In genomic region chr6:161171207-161171606, GRCh38 we compare ENCODE assay signal across 22 cellular contexts.
"Had no signal": no experiment of that assay in that cellular context is flagged by ENCODE, and none has a peak within 500 bp of the region (broad histone marks: within the 10 kb centered on the region; RNA-seq: fewer than 3 reads in every experiment).

No MANE protein-coding gene starts in this region.

- H3K4me3 ChIP-seq: adrenal gland, breast epithelium, esophagus muscularis mucosa, heart right ventricle, left lung, prostate gland, right atrium auricular region, suprapubic skin had no signal

- H3K4me1 Mint-ChIP-seq: activated CD4-positive, alpha-beta T cell treated with anti-CD3 and anti-CD28 coated beads for 36 hours had no signal

- H3K27ac ChIP-seq: adrenal gland, breast epithelium, esophagus muscularis mucosa, heart right ventricle, left lung, prostate gland, right atrium auricular region, suprapubic skin, WERI-Rb-1 had no signal

- H3K27me3 ChIP-seq: adrenal gland, breast epithelium, esophagus muscularis mucosa, heart right ventricle, left lung, right atrium auricular region, suprapubic skin had no signal

- H3K36me3 ChIP-seq: adrenal gland, breast epithelium, prostate gland, right atrium auricular region, WERI-Rb-1 had no signal

- H3K9me3 ChIP-seq: adrenal gland, breast epithelium, esophagus muscularis mucosa, prostate gland, right atrium auricular region, suprapubic skin had no signal

- DNase-seq: activated CD4-positive, alpha-beta T cell treated with anti-CD3 and anti-CD28 coated beads for 36 hours; activated CD4-positive, alpha-beta T cell treated with anti-CD3 and anti-CD28 coated beads, Interleukin-2, amount 50 U/mL, for 48 hours; activated gamma-delta T cell treated with Interleukin-2 at 50 U/mL for 16 hours; adrenal gland; cerebellar nuclear complex; effector CD8-positive, alpha-beta T cell; heart right ventricle; left lung; mammary epithelial cell; midbrain; stimulated activated CD4-positive, alpha-beta T cell treated with anti-CD3 and anti-CD28 coated beads, Interleukin-2, amount 100 ng/mL, for 24 hours; stimulated activated naive CD8-positive, alpha-beta T cell treated with anti-CD3 and anti-CD28 coated beads, Interleukin-15, Interleukin-2, amounts not matched to agents 100 U/mL and 50 U/mL, for 24 hours; T1000; trophoblast cell; WERI-Rb-1 had no signal

- H3K4me3 Mint-ChIP-seq: activated CD4-positive, alpha-beta T cell treated with anti-CD3 and anti-CD28 coated beads for 36 hours; neural crest cell had no signal

- H3K4me1 ChIP-seq: breast epithelium, left lung, prostate gland, right atrium auricular region, suprapubic skin had no signal

- ATAC-seq: activated CD4-positive, alpha-beta T cell treated with anti-CD3 and anti-CD28 coated beads for 36 hours; activated naive CD4-positive, alpha-beta T cell treated with anti-CD3 and anti-CD28 coated beads, Interleukin-2, amount 50 U/mL, for 72 hours; heart right ventricle; stimulated activated naive CD8-positive, alpha-beta T cell treated with anti-CD3 and anti-CD28 coated beads, Interleukin-15, Interleukin-2, amounts not matched to agents 100 U/mL and 50 U/mL, for 24 hours had no signal

- H3K27ac Mint-ChIP-seq: activated CD4-positive, alpha-beta T cell treated with anti-CD3 and anti-CD28 coated beads for 36 hours had no signal

- H3K27me3 Mint-ChIP-seq: activated CD4-positive, alpha-beta T cell treated with anti-CD3 and anti-CD28 coated beads for 36 hours had no signal
